Comparison of ENCODE assay signal across 8 cellular contexts in genomic region chr20:37564388-37565133, GRCh38. TPM values are rescaled to one million over a fixed set of nuclear protein-coding genes. Genes with fewer than 3 reads are reported as not detected.
DNase-seq lines count a peak whose midpoint lies in the region; ATAC-seq, FAIRE-seq and TF ChIP-seq lines count a peak whose summit lies in the region.

No MANE protein-coding gene starts in this region.

- TF ChIP-seq CTCF in H1 (IDR thresholded peaks at IDR 0.05; ENCODE audit: control extremely low read depth in 1 of 3, insufficient read depth in 1 of 3, low read depth in 1 of 3, low read length in 3 of 3) (peak; percentile 70 to 97 (median 87)), suprapubic skin (IDR thresholded peaks at IDR 0.05) (peak; percentile 42 to 94)

- no peak for ATAC-seq in HG02763 (IDR thresholded peaks at IDR 0.05; ENCODE audit: unreplicated experiment)

- POLR2A ChIA-PET in H1 (lab: Charles Lee; ENCODE audit: partially characterized antibody), result no interaction called here

- no peak overlapping the region for H3K27ac ChIP-seq in H1 (ENCODE audit: low read depth, low read length)
- H3K27ac ChIP-seq in suprapubic skin, result no peak overlapping the region

- no peak overlapping the region; the same call in 1 of the 2 replicates for H3K18ac ChIP-seq in H1 (ENCODE audit: extremely low read depth, low read length)

- H3K4me3 ChIP-seq in H1 (ENCODE audit: extremely low read depth in 1 of 4, insufficient read depth in 2 of 4, low read depth in 3 of 4, low read length in 4 of 4) (no peak overlapping the region), suprapubic skin (no peak overlapping the region)

- TF ChIP-seq RAD21 in H1 (IDR thresholded peaks at IDR 0.05 in 1 of 2, conservative IDR thresholded peaks at IDR 0.05 in 1 of 2; ENCODE audit: low read depth in 2 of 2, low read length in 2 of 2), result peak; percentile 98 to 99

- H3K79me1 ChIP-seq in H1 (ENCODE audit: low read depth, low read length), result no peaks in the 10 kb centered on the region

- H3K23me2 ChIP-seq in H1 (ENCODE audit: low read depth, low read length), result peaks cover 2% of the 10 kb centered on the region; the same call in 1 of the 2 replicates

- H4K5ac ChIP-seq in H1 (ENCODE audit: insufficient read length, low read depth, low read length), result no peak overlapping the region

- DNase-seq in DMS79 treated with DMSO at 0.1 percent for 48 hours (lab: John Stamatoyannopoulos, UW) (peak; percentile 31), DMS79 (lab: John Stamatoyannopoulos, UW) (no peak), NCI-H1105 treated with DMSO at 0.1 percent for 48 hours (lab: John Stamatoyannopoulos, UW) (peak; percentile 58), H1 (ENCODE audit: low read depth in 1 of 2, low spot score in 2 of 2) (peak in 1 of 2 experiments; percentile 93), mucosa of gallbladder (ENCODE audit: low spot score) (peak; percentile 25), suprapubic skin (ENCODE audit: low spot score in 2 of 2) (peak in 1 of 2 donors; percentile 72)
- DNase-seq in activated CD4-positive, CD25-positive, alpha-beta regulatory T cell treated with anti-CD3 and anti-CD28 coated beads, Interleukin-2, amount 50 U/mL, for 16 hours (ENCODE audit: low read depth, low spot score), result peak; percentile 8

- no peak for FAIRE-seq in H1 (lab: Jason Lieb, UNC)

- no peak overlapping the region for H2BK15ac ChIP-seq in H1 (ENCODE audit: low read length)

- no peak overlapping the region for H3K4ac ChIP-seq in H1 (replicated peaks; ENCODE audit: insufficient read length, low read depth, low read length)

- TF ChIP-seq EP300 in H1 (IDR thresholded peaks at IDR 0.05; ENCODE audit: borderline replicate concordance in 1 of 2, low read depth in 2 of 2, low read length in 2 of 2) (no peak; a peak in 1 of 3 replicates), suprapubic skin (IDR thresholded peaks at IDR 0.05) (no peak)

- no peak overlapping the region for H3K23ac ChIP-seq in H1 (ENCODE audit: insufficient read length)

- H3K27me3 ChIP-seq in H1 (replicated peaks in 1 of 4; ENCODE audit: control insufficient read depth in 3 of 4, extremely low read depth in 1 of 4, insufficient read depth in 3 of 4, low read length in 3 of 4) (peaks cover 0 to 13% (median 5%) of the 10 kb centered on the region in 4 experiments; a peak in 5 of 7 replicates), suprapubic skin (peaks cover 60% of the 10 kb centered on the region)

- H4K91ac ChIP-seq in H1 (replicated peaks; ENCODE audit: insufficient read length, low read length), result peak overlapping the region; percentile 42

- no peak overlapping the region for H2BK20ac ChIP-seq in H1 (ENCODE audit: low read length)

- no peak overlapping the region for H4K8ac ChIP-seq in H1 (ENCODE audit: extremely low read depth, insufficient read depth, low read length)

- peak overlapping the region in 1 of 2 experiments; percentile 32; a peak in 1 of 4 replicates for H3K4me2 ChIP-seq in H1 (ENCODE audit: insufficient read depth in 1 of 2, low read depth in 2 of 2, low read length in 2 of 2)

- no peak overlapping the region for H2BK120ac ChIP-seq in H1 (replicated peaks; ENCODE audit: low read depth, low read length)

- H4K20me1 ChIP-seq in H1 (replicated peaks in 1 of 2; ENCODE audit: control insufficient read depth in 1 of 2, insufficient read depth in 2 of 2, low read length in 2 of 2), result no peaks in the 10 kb centered on the region

- 22% methylated on average over 34 of the region's 34 CpGs; no CpG with 5 or more reads in 1 of the 2 experiments for WGBS in H1 (ENCODE audit: extremely low coverage in 1 of 2, insufficient coverage in 1 of 2, insufficient read length in 1 of 2, insufficient replicate concordance in 2 of 2, low coverage in 1 of 2, low lambda C conversion rate in 2 of 2, missing lambda C conversion rate in 1 of 2), 2 experiments
- WGBS in suprapubic skin, result 73% methylated on average over 2 of the region's 34 CpGs

- H3K4me1 ChIP-seq in H1 (replicated peaks in 1 of 4; ENCODE audit: control insufficient read depth in 3 of 4, insufficient read depth in 4 of 4, low read length in 3 of 4) (peaks cover 2 to 14% (median 7%) of the 10 kb centered on the region in 4 experiments; a peak in 5 of 7 replicates), suprapubic skin (peaks cover 3% of the 10 kb centered on the region)

- no peak for TF ChIP-seq POLR2A in H1 (IDR thresholded peaks at IDR 0.05; ENCODE audit: control extremely low read depth in 1 of 2, low read depth in 2 of 2, low read length in 2 of 2)
- no peak for TF ChIP-seq POLR2A in suprapubic skin (IDR thresholded peaks at IDR 0.05)

- no peaks in the 10 kb centered on the region for H3K79me2 ChIP-seq in H1 (ENCODE audit: control insufficient read depth in 1 of 2, insufficient read depth in 2 of 2, low read length in 2 of 2)

- H2BK5ac ChIP-seq in H1 (ENCODE audit: low read depth, low read length), result no peak overlapping the region

- no peak overlapping the region for H2AK5ac ChIP-seq in H1 (ENCODE audit: low read depth, low read length)

- H2BK12ac ChIP-seq in H1 (ENCODE audit: low read depth, low read length), result no peak overlapping the region

- CTCF ChIA-PET in H1 (lab: Charles Lee; ENCODE audit: partially characterized antibody), result interaction anchor here (0.6 to 5.6 kb wide), 103 partner anchors 9 to 651 kb away, joined by 3 to 55 read pairs (median 4); partner anchors contain the start of genes RPRD1B, TTI1 and VSTM2L

- H3K36me3 ChIP-seq in H1 (ENCODE audit: control insufficient read depth in 2 of 4, insufficient read depth in 4 of 4, low read length in 3 of 4) (no peaks in the 10 kb centered on the region), suprapubic skin (no peaks in the 10 kb centered on the region)

- H2AFZ ChIP-seq in H1 (ENCODE audit: low read length), result no peak overlapping the region

- H3K14ac ChIP-seq in H1 (ENCODE audit: insufficient read length), result no peak overlapping the region

- H3K9ac ChIP-seq in H1 (replicated peaks in 1 of 4; ENCODE audit: extremely low read depth in 1 of 4, low read depth in 3 of 4, low read length in 3 of 4), result no peak overlapping the region

- H3K56ac ChIP-seq in H1 (replicated peaks; ENCODE audit: insufficient read length, low read depth, low read length), result no peak overlapping the region

- H3K9me3 ChIP-seq in H1 (ENCODE audit: insufficient read depth in 2 of 2, low read depth in 1 of 2, low read length in 1 of 2) (no peaks in the 10 kb centered on the region), suprapubic skin (no peaks in the 10 kb centered on the region)

TF ChIP-seq in H1, 55 proteins besides CTCF, POLR2A, EP300 and RAD21 (continues in another document):
- TF ChIP-seq TAF7 (optimal IDR thresholded peaks at IDR 0.05; ENCODE audit: borderline replicate concordance, low read depth, low read length) (peak; percentile 25), GABPA (IDR thresholded peaks at IDR 0.05; ENCODE audit: borderline replicate concordance, insufficient read depth, low read length) (0 out of 2 replicates have a peak, but pooled peaks have one; percentile 42), CBX8 (IDR thresholded peaks at IDR 0.05; ENCODE audit: borderline replicate concordance, low read depth, low read length) (no peak), NANOG (IDR thresholded peaks at IDR 0.05; ENCODE audit: insufficient read depth, low read depth, low read length, poor library complexity, severe bottlenecking) (peak; percentile 19), E2F6 (IDR thresholded peaks at IDR 0.05) (no peak), BACH1 (IDR thresholded peaks at IDR 0.05; ENCODE audit: low read length) (peak; percentile 6; the same call in 1 of the 2 replicates), SP1 (IDR thresholded peaks at IDR 0.05; ENCODE audit: low read depth, low read length) (no peak), YY1 (IDR thresholded peaks at IDR 0.05; ENCODE audit: low read depth, low read length) (0 out of 2 replicates have a peak, but pooled peaks have one; percentile 28), HDAC2 (IDR thresholded peaks at IDR 0.05; ENCODE audit: borderline replicate concordance in 1 of 2, low read depth in 2 of 2, low read length in 2 of 2) (peak; percentile 58 to 63; a peak in 1 of 4 replicates), PHF8 (conservative IDR thresholded peaks at IDR 0.05; ENCODE audit: low read depth, low read length) (no peak), MAFK (IDR thresholded peaks at IDR 0.05; ENCODE audit: low read depth, low read length) (no peak), SRF (IDR thresholded peaks at IDR 0.05; ENCODE audit: low read depth, low read length) (no peak)

RNA-seq across cellular contexts. Expression of gene BLCAP, which starts 36.9 kb away (rescaled TPM):
- 51.1 and 60.3 TPM in 2 replicates for total RNA-seq in H1 (2021; fragmentation: NEBNext Ultra II Directional; extraction: Animal tissue kit (Norgen Biotek cat#: 25700))
- polyA plus RNA-seq in H1 (2011; rRNA removed), result 69.2 and 72.2 TPM in 2 replicates
- 68.8 TPM for polyA plus RNA-seq in H1 (2011; cell fraction: cytosol; rRNA removed)
- polyA plus RNA-seq in H1 (2011; cell fraction: nucleus; rRNA removed), result 57.1 TPM
- polyA plus RNA-seq in H1 (2012, experiment 1 of 2), result 39.7 to 48.2 TPM (median 45.8 TPM) in 4 replicates
- polyA plus RNA-seq in H1 (2012, experiment 2 of 2), result 36.4 TPM
- polyA plus RNA-seq in H1 (2013, experiment 1 of 2), result 48.3 TPM
- polyA plus RNA-seq in H1 (2013, experiment 2 of 2), result 52.3 TPM
- polyA minus RNA-seq in H1 (2011; rRNA and poly(A)+ RNA removed), result 48.7 and 61.2 TPM in 2 replicates
- polyA minus RNA-seq in H1 (2011; cell fraction: cytosol; rRNA and poly(A)+ RNA removed), result 29.9 TPM
- polyA minus RNA-seq in H1 (2011; cell fraction: nucleus; rRNA and poly(A)+ RNA removed), result 46.8 TPM
- total RNA-seq in mucosa of gallbladder (90.3 TPM), suprapubic skin (100 to 1,000 TPM; 126 to 198 (median 136) TPM)

RNA-seq across cellular contexts. Expression of gene NNAT, which starts 43.5 kb away (rescaled TPM):
- 66.8 and 71.5 TPM in 2 replicates for total RNA-seq in H1 (2021; fragmentation: NEBNext Ultra II Directional; extraction: Animal tissue kit (Norgen Biotek cat#: 25700))
- 175 and 184 TPM in 2 replicates for polyA plus RNA-seq in H1 (2011; rRNA removed)
- 189 TPM for polyA plus RNA-seq in H1 (2011; cell fraction: cytosol; rRNA removed)
- 108 TPM for polyA plus RNA-seq in H1 (2011; cell fraction: nucleus; rRNA removed)
- polyA plus RNA-seq in H1 (2012, experiment 1 of 2), result 95.7 to 129 TPM (median 122 TPM) in 4 replicates
- polyA plus RNA-seq in H1 (2012, experiment 2 of 2), result 151 TPM
- 60.7 TPM for polyA plus RNA-seq in H1 (2013, experiment 1 of 2)
- 75.9 TPM for polyA plus RNA-seq in H1 (2013, experiment 2 of 2)
- 52.9 and 63.8 TPM in 2 replicates for polyA minus RNA-seq in H1 (2011; rRNA and poly(A)+ RNA removed)
- polyA minus RNA-seq in H1 (2011; cell fraction: cytosol; rRNA and poly(A)+ RNA removed), result 35.2 TPM
- polyA minus RNA-seq in H1 (2011; cell fraction: nucleus; rRNA and poly(A)+ RNA removed), result 29.1 TPM
- total RNA-seq in mucosa of gallbladder (6.3 TPM), suprapubic skin (10 to 100 TPM in 1 of 4 donors, 1 to 10 TPM in 3; 3.0 to 15.2 (median 6.2) TPM)
